In genomic region chr4:16952462-16952871, GRCh38 we compare ENCODE assay signal across 23 cellular contexts. TPM values are rescaled to one million over a fixed set of nuclear protein-coding genes. Genes with fewer than 3 reads are reported as not detected.
DNase-seq lines count a peak whose midpoint lies in the region; ATAC-seq, FAIRE-seq and TF ChIP-seq lines count a peak whose summit lies in the region.
"Had no signal": no experiment of that assay in that cellular context is flagged by ENCODE, and none has a peak within 500 bp of the region (broad histone marks: within the 10 kb centered on the region; RNA-seq: fewer than 3 reads in every experiment).

No MANE protein-coding gene starts in this region.

- TF ChIP-seq CTCF in astrocyte (IDR thresholded peaks at IDR 0.05; ENCODE audit: insufficient read depth, low read depth, low read length) (no peak), foreskin keratinocyte (conservative IDR thresholded peaks at IDR 0.05) (no peak), gastrocnemius medialis (IDR thresholded peaks at IDR 0.05 in 4 of 5, conservative IDR thresholded peaks at IDR 0.05 in 1 of 5) (no peak)

- H3K4me3 Mint-ChIP-seq in astrocyte (ENCODE audit: unreplicated experiment) = no peak overlapping the region
- H3K4me3 Mint-ChIP-seq in naive thymus-derived CD8-positive, alpha-beta T cell = no peak overlapping the region
- H3K4me3 Mint-ChIP-seq: activated CD8-positive, alpha-beta T cell treated with anti-CD3 and anti-CD28 coated beads, Interleukin-2, amount 10 ng/mL, durations not matched to agents 7 days and 5 days; activated naive CD8-positive, alpha-beta T cell treated with anti-CD3 and anti-CD28 coated beads, Interleukin-2, amount 10 ng/mL, durations not matched to agents 7 days and 5 days; CD4-positive, CD25-positive, alpha-beta regulatory T cell; T-cell; WTC11 had no signal

- no peaks in the 10 kb centered on the region for H3K27me3 Mint-ChIP-seq in astrocyte (ENCODE audit: low read depth, unreplicated experiment)
- peaks cover 1 to 20% (median 6%) of the 10 kb centered on the region in 5 donors for H3K27me3 Mint-ChIP-seq in naive thymus-derived CD8-positive, alpha-beta T cell
- H3K27me3 Mint-ChIP-seq: CD4-positive, CD25-positive, alpha-beta regulatory T cell had no signal

- H3K36me3 ChIP-seq in GM23248 (ENCODE audit: low read depth) (no peaks in the 10 kb centered on the region), astrocyte (ENCODE audit: insufficient read depth, low read length) (no peaks in the 10 kb centered on the region), subcutaneous abdominal adipose tissue (ENCODE audit: control insufficient read depth in 5 of 5, insufficient read depth in 5 of 5, low read length in 5 of 5) (no peaks in the 10 kb centered on the region), gastrocnemius medialis (no peaks in the 10 kb centered on the region)
- H3K36me3 ChIP-seq: cardiac muscle cell, gastroesophageal sphincter, spleen had no signal

- no peaks in the 10 kb centered on the region for H4K20me1 ChIP-seq in GM23248 (ENCODE audit: insufficient read depth)
- H4K20me1 ChIP-seq in astrocyte (ENCODE audit: insufficient read depth, low read length) = no peaks in the 10 kb centered on the region

- H3K27ac Mint-ChIP-seq in astrocyte (ENCODE audit: unreplicated experiment) = no peak overlapping the region
- H3K27ac Mint-ChIP-seq in naive thymus-derived CD8-positive, alpha-beta T cell = no peak overlapping the region
- H3K27ac Mint-ChIP-seq: activated CD8-positive, alpha-beta T cell treated with anti-CD3 and anti-CD28 coated beads, Interleukin-2, amount 10 ng/mL, durations not matched to agents 7 days and 5 days; activated naive CD8-positive, alpha-beta T cell treated with anti-CD3 and anti-CD28 coated beads, Interleukin-2, amount 10 ng/mL, durations not matched to agents 7 days and 5 days; CD4-positive, CD25-positive, alpha-beta regulatory T cell; T-cell; WTC11 had no signal

- H3K4me1 ChIP-seq in GM23248 (ENCODE audit: insufficient read depth) = peaks cover 15% of the 10 kb centered on the region
- H3K4me1 ChIP-seq in astrocyte (ENCODE audit: insufficient read depth, low read length) = peaks cover 7% of the 10 kb centered on the region
- H3K4me1 ChIP-seq in foreskin keratinocyte = no peaks in the 10 kb centered on the region
- H3K4me1 ChIP-seq in subcutaneous abdominal adipose tissue (ENCODE audit: control insufficient read depth in 5 of 5, insufficient read depth in 5 of 5, low read length in 5 of 5) = peaks cover 0 to 15% (median 13%) of the 10 kb centered on the region in 5 donors
- no peaks in the 10 kb centered on the region for H3K4me1 ChIP-seq in gastrocnemius medialis
- H3K4me1 ChIP-seq: spleen had no signal

- peaks cover 1% of the 10 kb centered on the region for H3K4me1 Mint-ChIP-seq in astrocyte (ENCODE audit: low read depth, unreplicated experiment)
- peaks cover 0 to 4% (median under 1%) of the 10 kb centered on the region in 4 donors for H3K4me1 Mint-ChIP-seq in naive thymus-derived CD8-positive, alpha-beta T cell
- H3K4me1 Mint-ChIP-seq: CD4-positive, CD25-positive, alpha-beta regulatory T cell had no signal

- H3K9ac ChIP-seq in GM23248 (peak overlapping the region; percentile 37), astrocyte (ENCODE audit: low read length) (peak overlapping the region; percentile 5), subcutaneous abdominal adipose tissue (ENCODE audit: low read length in 5 of 5) (peak overlapping the region in 1 of 5 donors; percentile 53)

- peaks cover 9% of the 10 kb centered on the region for H3K9me3 Mint-ChIP-seq in astrocyte (ENCODE audit: unreplicated experiment)
- peaks cover 0 to 20% (median 9%) of the 10 kb centered on the region in 9 donors for H3K9me3 Mint-ChIP-seq in naive thymus-derived CD8-positive, alpha-beta T cell

- H3K27me3 ChIP-seq in GM23248 (replicated peaks; ENCODE audit: insufficient read depth) (no peaks in the 10 kb centered on the region), astrocyte (ENCODE audit: insufficient read depth, low read length) (no peaks in the 10 kb centered on the region), foreskin keratinocyte (no peaks in the 10 kb centered on the region), subcutaneous abdominal adipose tissue (ENCODE audit: control insufficient read depth in 5 of 5, insufficient read depth in 4 of 5, low read length in 5 of 5) (no peaks in the 10 kb centered on the region), gastrocnemius medialis (no peaks in the 10 kb centered on the region)
- H3K27me3 ChIP-seq: cardiac muscle cell, gastroesophageal sphincter had no signal

- H3K79me2 ChIP-seq in GM23248 (ENCODE audit: insufficient read depth) (no peaks in the 10 kb centered on the region), astrocyte (ENCODE audit: insufficient read depth, low read length) (no peaks in the 10 kb centered on the region)

- H3K9me3 ChIP-seq in GM23248 (ENCODE audit: low read depth) = no peaks in the 10 kb centered on the region
- H3K9me3 ChIP-seq in astrocyte (ENCODE audit: insufficient read depth, low read depth, low read length) = peaks cover 4% of the 10 kb centered on the region
- peaks cover 0 to 9% (median 5%) of the 10 kb centered on the region in 5 donors for H3K9me3 ChIP-seq in subcutaneous abdominal adipose tissue (ENCODE audit: control insufficient read depth in 5 of 5, low read length in 5 of 5)
- no peaks in the 10 kb centered on the region for H3K9me3 ChIP-seq in gastrocnemius medialis

- no peaks in the 10 kb centered on the region for H3F3A ChIP-seq in GM23248 (ENCODE audit: insufficient read depth)

- POLR2A ChIA-PET in naive thymus-derived CD8-positive, alpha-beta T cell (lab: Charles Lee) = no interaction called here

- peak; percentile 47 for ATAC-seq in foreskin keratinocyte
- no peak for ATAC-seq in naive thymus-derived CD8-positive, alpha-beta T cell
- no peak for ATAC-seq in gastrocnemius medialis
- ATAC-seq: activated CD8-positive, alpha-beta T cell treated with anti-CD3 and anti-CD28 coated beads, Interleukin-2, amount 10 ng/mL, durations not matched to agents 7 days and 5 days; gastroesophageal sphincter; HCT116; T-cell; WTC11 had no signal

- H3K36me3 Mint-ChIP-seq in astrocyte (ENCODE audit: low read depth, unreplicated experiment) = no peaks in the 10 kb centered on the region
- peaks cover 0 to 9% (median 0%) of the 10 kb centered on the region in 3 donors for H3K36me3 Mint-ChIP-seq in naive thymus-derived CD8-positive, alpha-beta T cell
- H3K36me3 Mint-ChIP-seq: activated naive CD8-positive, alpha-beta T cell treated with anti-CD3 and anti-CD28 coated beads, Interleukin-2, amount 10 ng/mL, durations not matched to agents 7 days and 5 days; CD4-positive, CD25-positive, alpha-beta regulatory T cell; T-cell had no signal

- H2AFZ ChIP-seq in GM23248 (peak overlapping the region; percentile 81), astrocyte (ENCODE audit: low read depth, low read length) (peak overlapping the region; percentile 43)

- H3K4me2 ChIP-seq in GM23248 (ENCODE audit: unreplicated experiment) = peak overlapping the region; percentile 49
- H3K4me2 ChIP-seq in astrocyte (ENCODE audit: low read length) = peak overlapping the region; percentile 62

- in situ Hi-C loops in GM23248 (cut with MboI) (no loop called here), gastrocnemius medialis (cut with MboI; ENCODE audit: low sequenced_read_pairs in 4 of 4) (no loop called here)

- intact Hi-C loops in gastrocnemius medialis (cut with DNase I; ENCODE audit: low total_unique reads) = no loop called here

- TF ChIP-seq POLR2A in gastrocnemius medialis (IDR thresholded peaks at IDR 0.05) = no peak

- no peak overlapping the region for H3K27ac ChIP-seq in GM23248
- no peak overlapping the region for H3K27ac ChIP-seq in astrocyte (ENCODE audit: low read depth, low read length)
- no peak overlapping the region for H3K27ac ChIP-seq in foreskin keratinocyte
- peak overlapping the region; percentile 17 for H3K27ac ChIP-seq in subcutaneous abdominal adipose tissue (ENCODE audit: low read depth, low read length)
- H3K27ac ChIP-seq in gastrocnemius medialis = no peak overlapping the region
- H3K27ac ChIP-seq: cardiac muscle cell, gastroesophageal sphincter, spleen had no signal

- FAIRE-seq in astrocyte (lab: Jason Lieb, UNC) = no peak
- FAIRE-seq: GM19239 had no signal

- no peaks in the 10 kb centered on the region for H3K9me2 ChIP-seq in GM23248 (ENCODE audit: insufficient read depth)

- H3K4me3 ChIP-seq in GM23248 (peak overlapping the region; percentile 61), astrocyte (ENCODE audit: insufficient read depth, low read depth, low read length) (peak overlapping the region; percentile 22), subcutaneous abdominal adipose tissue (ENCODE audit: low read depth in 1 of 5, low read length in 5 of 5) (peak overlapping the region; percentile 19 to 59 (median 48)), gastrocnemius medialis (no peak overlapping the region)
- H3K4me3 ChIP-seq: cardiac muscle cell, spleen had no signal

- DNase-seq in GM23248 (peak; percentile 48), astrocyte (ENCODE audit: low read depth) (peak; percentile 53), foreskin keratinocyte (peak; percentile 6 to 33), gastrocnemius medialis (no peak), AML-193 (lab: John Stamatoyannopoulos, UW) (no peak)
- no peak for DNase-seq in naive thymus-derived CD8-positive, alpha-beta T cell
- DNase-seq: activated CD8-positive, alpha-beta T cell treated with anti-CD3 and anti-CD28 coated beads, Interleukin-2, amount 10 ng/mL, durations not matched to agents 7 days and 5 days; activated naive CD8-positive, alpha-beta T cell treated with anti-CD3 and anti-CD28 coated beads, Interleukin-2, amount 10 ng/mL, durations not matched to agents 7 days and 5 days; CD4-positive, CD25-positive, alpha-beta regulatory T cell; DMS53; effector CD8-positive, alpha-beta T cell; NCI-H1417; NCI-H2171; NCI-H774; spleen; T-cell had no signal

- WGBS in GM23248 (ENCODE audit: low coverage in 1 of 2, low lambda C conversion rate in 2 of 2, missing lambda C conversion rate in 2 of 2), 2 experiments = 4 to 5% methylated on average over 8 of the region's 8 CpGs

RNA-seq across cellular contexts. Expression of gene LDB2, which starts 54.0 kb away (rescaled TPM):
- 76.6 and 79.7 TPM in 2 replicates for total RNA-seq in GM23248 (2014; rRNA removed; shearing (Covaris generic))
- polyA plus RNA-seq in GM23248 (2016; fragmentation: Nextera tagmentation; extraction: Ambion mirVana) = 48.6 and 52.8 TPM in 2 replicates
- total RNA-seq in astrocyte = 4.9 and 9.4 TPM in 2 replicates
- total RNA-seq in foreskin keratinocyte = not detected in 2 replicates
- not detected in 2 replicates for polyA plus RNA-seq in foreskin keratinocyte
- not detected for total RNA-seq in naive thymus-derived CD8-positive, alpha-beta T cell
- under 1 TPM in 1 of 3 donors, not detected in 2; 0.38 TPM for polyA plus RNA-seq in naive thymus-derived CD8-positive, alpha-beta T cell
- 10 to 100 TPM in 3 of 4 donors, 1 to 10 TPM in 1; 7.0 to 26.4 (median 18.1) TPM for total RNA-seq in gastrocnemius medialis
- total RNA-seq: activated CD8-positive, alpha-beta T cell treated with anti-CD3 and anti-CD28 coated beads, Interleukin-2, amount 10 ng/mL, durations not matched to agents 7 days and 5 days; activated naive CD8-positive, alpha-beta T cell treated with anti-CD3 and anti-CD28 coated beads, Interleukin-2, amount 10 ng/mL, durations not matched to agents 7 days and 5 days; CD4-positive, CD25-positive, alpha-beta regulatory T cell; myocyte had no signal
- polyA plus RNA-seq: CD4-positive, CD25-positive, alpha-beta regulatory T cell had no signal

Comparison
In these comparisons a context has a peak if more than half of its experiments do, and no peak if none do; other contexts are left out.
1. DNase-seq: peak in GM23248 (single experiment), astrocyte (single experiment) and foreskin keratinocyte (2 of 2); none in naive thymus-derived CD8-positive, alpha-beta T cell (0 of 10), gastrocnemius medialis (0 of 2) and AML-193 (0 of 2).
2. H3K4me3 ChIP-seq: peak in GM23248 (single experiment), astrocyte (single experiment) and subcutaneous abdominal adipose tissue (5 of 5); none in gastrocnemius medialis (0 of 4).